In genomic region chr4:100356172-100356571, GRCh38 we compare ENCODE assay signal across 19 cellular contexts.
"Had no signal": no experiment of that assay in that cellular context is flagged by ENCODE, and none has a peak within 500 bp of the region (broad histone marks: within the 10 kb centered on the region; RNA-seq: fewer than 3 reads in every experiment).

No MANE protein-coding gene starts in this region.

- H3K79me2 ChIP-seq: hepatocyte had no signal

- H3K27me3 ChIP-seq: body of pancreas, colonic mucosa, hepatocyte, spleen had no signal

- H3K4me3 Mint-ChIP-seq: activated naive CD8-positive, alpha-beta T cell; activated T-helper 1 cell treated with anti-CD3 and anti-CD28 coated beads, Interleukin-12 subunit alpha, Interleukin-12 subunit beta, Interleukin-2, Interleukin-4 antibody, amounts not matched to agents 30 ng/mL and 10 ng/mL and 1 ng/mL, durations not matched to agents 14 hours and 24 hours and 36 hours; nephron had no signal

- DNase-seq: activated CD4-positive, alpha-beta T cell treated with anti-CD3 and anti-CD28 coated beads, Interleukin-2, amount 50 U/mL, for 4 hours; activated gamma-delta T cell treated with Interleukin-2 at 50 U/mL for 16 hours; amniotic stem cell; body of pancreas; central memory CD4-positive, alpha-beta T cell; colonic mucosa; lower lobe of right lung; nucleus accumbens; retina; spleen; stimulated activated naive CD4-positive, alpha-beta T cell; SW 1271; T-helper 2 cell had no signal

- H3K4me2 ChIP-seq: hepatocyte had no signal

- H3K27ac ChIP-seq: body of pancreas, colonic mucosa, hepatocyte, lower lobe of right lung, spleen had no signal

- H3K4me3 ChIP-seq: body of pancreas, colonic mucosa, hepatocyte, lower lobe of right lung, spleen had no signal

- ATAC-seq: body of pancreas, lower lobe of right lung had no signal

- FAIRE-seq: islet of Langerhans, urothelium cell line had no signal

- H3K27ac Mint-ChIP-seq: activated naive CD8-positive, alpha-beta T cell; activated T-helper 1 cell treated with anti-CD3 and anti-CD28 coated beads, Interleukin-12 subunit alpha, Interleukin-12 subunit beta, Interleukin-2, Interleukin-4 antibody, amounts not matched to agents 30 ng/mL and 10 ng/mL and 1 ng/mL, durations not matched to agents 14 hours and 24 hours and 36 hours; nephron had no signal

- H3K36me3 ChIP-seq: colonic mucosa, lower lobe of right lung, spleen had no signal

- H2AFZ ChIP-seq: hepatocyte had no signal

- H3K9me3 ChIP-seq: colonic mucosa, lower lobe of right lung had no signal

- H3K4me1 Mint-ChIP-seq: nephron had no signal

- H3K4me1 ChIP-seq: body of pancreas, colonic mucosa, lower lobe of right lung, spleen had no signal
